ENCODE assay signal across 8 cellular contexts in the genomic region with DNA sequence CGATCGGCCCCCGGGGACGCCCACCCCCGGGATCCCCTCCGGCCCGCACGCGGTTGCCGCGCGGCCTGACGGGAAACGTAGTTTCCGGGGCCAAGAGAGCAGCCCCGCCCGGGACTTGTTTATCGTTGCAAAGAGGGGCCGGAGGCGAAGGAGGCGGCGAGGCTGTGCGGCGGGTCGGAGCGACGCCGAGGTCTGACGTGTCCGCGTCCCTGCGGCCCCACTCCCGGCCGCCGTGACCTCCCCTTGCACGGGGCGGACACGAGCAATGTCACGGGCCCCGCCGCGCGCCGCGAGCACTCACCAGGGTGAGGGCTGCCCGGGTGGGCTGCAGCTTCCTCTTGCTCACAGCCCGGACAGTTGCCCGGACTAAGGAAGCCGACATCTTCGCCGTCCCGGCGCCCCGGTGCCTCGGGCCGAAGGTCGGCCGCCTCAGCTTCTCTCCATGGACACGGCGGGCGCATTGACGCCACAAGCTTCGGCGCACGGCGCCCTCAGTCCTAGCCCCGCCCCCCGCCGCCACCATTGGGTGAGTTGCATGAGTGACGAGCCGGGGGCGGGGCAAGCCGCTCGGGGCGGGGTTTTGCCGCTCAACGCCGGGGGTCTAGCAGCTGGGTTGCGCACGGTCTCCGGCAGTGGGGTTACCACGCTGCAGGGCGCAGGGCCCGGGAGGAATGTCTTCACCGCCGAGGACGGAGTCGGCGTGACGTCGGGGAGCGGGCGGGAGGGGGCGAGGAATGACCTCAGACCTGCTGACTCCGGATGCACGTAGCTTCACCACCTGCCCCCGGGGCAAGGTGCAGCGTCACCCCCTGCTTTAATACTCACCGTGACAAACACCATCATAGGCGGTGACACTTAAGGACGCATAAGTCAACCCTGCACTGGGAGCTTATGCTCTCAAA. TPM values are rescaled to one million over a fixed set of nuclear protein-coding genes. Genes with fewer than 3 reads are reported as not detected.
A peak's percentile ranks its signal among the peaks of the same experiment; 100 is the strongest.
DNase-seq lines count a peak whose midpoint lies in the region; ATAC-seq and TF ChIP-seq lines count a peak whose summit lies in the region.

Gene ISCA1 (minus strand): TSS at position 462 of the 902 bp plus-strand sequence. CDS start 80 bp downstream, at position 382.

- H3K36me3 Mint-ChIP-seq in H9 (ENCODE audit: insufficient read depth in 1 of 3, low read depth in 3 of 3), result peaks cover 5 to 14% (median 12%) of the 10 kb centered on the region in 3 experiments; a peak in 5 of 7 replicates
- peaks cover 4% of the 10 kb centered on the region for H3K36me3 Mint-ChIP-seq in nephron progenitor cell (ENCODE audit: low read depth)

- peaks cover 27 to 29% of the 10 kb centered on the region in 2 experiments for H3K4me1 Mint-ChIP-seq in H9
- peaks cover 50% of the 10 kb centered on the region for H3K4me1 Mint-ChIP-seq in nephron progenitor cell
- H3K4me1 Mint-ChIP-seq in stimulated activated naive CD8-positive, alpha-beta T cell treated with anti-CD3 and anti-CD28 coated beads, Interleukin-15, amount 100 ng/mL, for 72 hours, result peaks cover 69% of the 10 kb centered on the region

- H3K4me3 Mint-ChIP-seq in H9, result peak within 1 kb of the TSS; percentile 88 to 95
- H3K4me3 Mint-ChIP-seq in nephron progenitor cell, result peak within 1 kb of the TSS; percentile 86
- H3K4me3 Mint-ChIP-seq in stimulated activated naive CD8-positive, alpha-beta T cell treated with anti-CD3 and anti-CD28 coated beads, Interleukin-15, amount 100 ng/mL, for 72 hours, result peak within 1 kb of the TSS; percentile 81 to 85

- H3K27ac ChIP-seq in H9 (ENCODE audit: insufficient read length, low read depth, low read length), result no peak within 1 kb of the TSS

- H2BK5ac ChIP-seq in H9 (ENCODE audit: insufficient read length, low read length), result peak within 1 kb of the TSS; percentile 43

- H3K4me1 ChIP-seq in ES-I3 (ENCODE audit: insufficient read depth, low read length) (peaks cover 5% of the 10 kb centered on the region), H9 (ENCODE audit: insufficient read depth, low read length) (no peaks in the 10 kb centered on the region; the same call in 1 of the 2 replicates)

- no peak within 1 kb of the TSS for H2AK5ac ChIP-seq in H9 (ENCODE audit: insufficient read length, low read length)

- H3K27me3 Mint-ChIP-seq in H9 (ENCODE audit: low read depth) (peaks cover 9% of the 10 kb centered on the region), nephron progenitor cell (ENCODE audit: low read depth, poor library complexity) (peaks cover 5% of the 10 kb centered on the region)
- H3K27me3 Mint-ChIP-seq in stimulated activated naive CD8-positive, alpha-beta T cell treated with anti-CD3 and anti-CD28 coated beads, Interleukin-15, amount 100 ng/mL, for 72 hours, result no peaks in the 10 kb centered on the region

- WGBS in H9 (ENCODE audit: extremely low coverage, insufficient read length, low lambda C conversion rate), result no CpG with 5 or more reads among the region's 101 CpGs

- no peak within 1 kb of the TSS; the same call in 1 of the 2 replicates for H3K4ac ChIP-seq in H9 (ENCODE audit: low read depth, low read length)

- H3K23ac ChIP-seq in H9 (ENCODE audit: insufficient read length, low read depth, low read length), result no peak within 1 kb of the TSS

- peak within 1 kb of the TSS; percentile 25 for H3K56ac ChIP-seq in H9 (ENCODE audit: insufficient read length, low read depth, low read length)

- H4K8ac ChIP-seq in H9 (replicated peaks; ENCODE audit: insufficient read length, low read depth, low read length), result no peak within 1 kb of the TSS

- no peak within 1 kb of the TSS for H4K91ac ChIP-seq in H9 (ENCODE audit: insufficient read length, low read depth, low read length)

- peak; percentile 86 for TF ChIP-seq POLR2A in Raji (IDR thresholded peaks at IDR 0.05; ENCODE audit: insufficient read depth, low read depth, low read length)

- H3K4me2 ChIP-seq in H9 (ENCODE audit: insufficient read depth, insufficient read length, low read length), result peak within 1 kb of the TSS; percentile 97

- 0 out of 2 replicates have a peak, but pooled peaks cover 3% of the 10 kb centered on the region for H3K36me3 ChIP-seq in ES-I3 (ENCODE audit: insufficient read depth, low read length)

- peak within 1 kb of the TSS; percentile 94 for H3K14ac ChIP-seq in H9 (ENCODE audit: insufficient read depth, low read length)

- DNase-seq in H9, result peak; percentile 97
- DNase-seq in M059J (ENCODE audit: low read depth), result peak; percentile 94
- peak; percentile 99 for DNase-seq in activated effector memory CD4-positive, alpha-beta T cell treated with anti-CD3 and anti-CD28 coated beads, Interleukin-2, amount 50 U/mL, for 16 hours
- DNase-seq in fibroblast of the aortic adventitia (ENCODE audit: low read depth), result peak; percentile 87
- peak; percentile 100 for DNase-seq in nephron progenitor cell
- peak; percentile 93 to 96 for DNase-seq in stimulated activated naive CD8-positive, alpha-beta T cell treated with anti-CD3 and anti-CD28 coated beads, Interleukin-15, amount 100 ng/mL, for 72 hours

- no peak for TF ChIP-seq CTCF in H9 (conservative IDR thresholded peaks at IDR 0.05)
- no peak for TF ChIP-seq CTCF in fibroblast of the aortic adventitia (IDR thresholded peaks at IDR 0.05; ENCODE audit: insufficient read depth, low read length)
- no peak for TF ChIP-seq CTCF in nephron progenitor cell (IDR thresholded peaks at IDR 0.05)

- H3K9me3 Mint-ChIP-seq in H9, result no peaks in the 10 kb centered on the region
- no peaks in the 10 kb centered on the region for H3K9me3 Mint-ChIP-seq in nephron progenitor cell
- no peaks in the 10 kb centered on the region for H3K9me3 Mint-ChIP-seq in stimulated activated naive CD8-positive, alpha-beta T cell treated with anti-CD3 and anti-CD28 coated beads, Interleukin-15, amount 100 ng/mL, for 72 hours

- H3K4me3 ChIP-seq in fibroblast of the aortic adventitia (ENCODE audit: low read depth, low read length), result peak within 1 kb of the TSS; percentile 97

- no peak within 1 kb of the TSS for H2BK15ac ChIP-seq in H9 (ENCODE audit: low read depth, low read length)

- peaks cover 13% of the 10 kb centered on the region; the same call in 1 of the 2 replicates for H3K79me2 ChIP-seq in H9 (ENCODE audit: insufficient read depth, low read length)

- H2AFZ ChIP-seq in H9 (ENCODE audit: low read length), result no peak within 1 kb of the TSS

- no peak within 1 kb of the TSS for H3T11ph ChIP-seq in H9 (ENCODE audit: low read length)

- ATAC-seq in stimulated activated naive CD8-positive, alpha-beta T cell treated with anti-CD3 and anti-CD28 coated beads, Interleukin-15, amount 100 ng/mL, for 72 hours, result peak; percentile 89

- H2BK120ac ChIP-seq in H9 (ENCODE audit: low read depth, low read length, poor library complexity, severe bottlenecking), result no peak within 1 kb of the TSS

- peaks cover 5% of the 10 kb centered on the region for H3K23me2 ChIP-seq in H9 (ENCODE audit: insufficient read length, low read depth, low read length, poor library complexity, severe bottlenecking)

- no peak within 1 kb of the TSS for H2BK12ac ChIP-seq in H9 (ENCODE audit: insufficient read length, low read depth, low read length)

- H3K27ac Mint-ChIP-seq in H9 (peak within 1 kb of the TSS; percentile 89 to 98 (median 97)), nephron progenitor cell (peak within 1 kb of the TSS; percentile 93)
- peak within 1 kb of the TSS; percentile 94 to 96 for H3K27ac Mint-ChIP-seq in stimulated activated naive CD8-positive, alpha-beta T cell treated with anti-CD3 and anti-CD28 coated beads, Interleukin-15, amount 100 ng/mL, for 72 hours

- no peaks in the 10 kb centered on the region for H4K20me1 ChIP-seq in H9 (ENCODE audit: control insufficient read depth, insufficient read depth, insufficient read length)

- H3K9me3 ChIP-seq in ES-I3 (ENCODE audit: control insufficient read depth, insufficient read depth, low read length), result no peaks in the 10 kb centered on the region
- H3K9me3 ChIP-seq in H9 (ENCODE audit: control insufficient read depth, low read depth, low read length), result no peaks in the 10 kb centered on the region

- peak within 1 kb of the TSS; percentile 96 for H3K18ac ChIP-seq in H9 (ENCODE audit: insufficient read length, low read depth, low read length)

- peak within 1 kb of the TSS; percentile 97 for H3K9ac ChIP-seq in ES-I3 (ENCODE audit: low read depth, low read length)
- peak within 1 kb of the TSS; percentile 93 for H3K9ac ChIP-seq in H9 (ENCODE audit: extremely low read depth, insufficient read length, low read length)

- H3K79me1 ChIP-seq in H9 (ENCODE audit: insufficient read depth, low read depth, low read length, poor library complexity, severe bottlenecking), result no peaks in the 10 kb centered on the region

- H2BK20ac ChIP-seq in H9 (ENCODE audit: low read depth, low read length, poor library complexity, severe bottlenecking), result no peak within 1 kb of the TSS

- H4K5ac ChIP-seq in H9 (ENCODE audit: insufficient read length, low read depth, low read length), result peak within 1 kb of the TSS; percentile 58

- H3K27me3 ChIP-seq in H9 (ENCODE audit: insufficient read depth, low read length), result no peaks in the 10 kb centered on the region

RNA-seq across cellular contexts. Expression of gene ISCA1, which starts in this region (rescaled TPM):
- total RNA-seq in H9 (2021) (32.0 and 33.3 TPM in 2 replicates), fibroblast of the aortic adventitia (ENCODE audit: low replicate concordance) (18.0 and 46.5 TPM in 2 replicates)
- 53.5 and 62.6 TPM in 2 replicates for total RNA-seq in M059J (2014; rRNA removed; shearing (Covaris generic))
